Comparison of ENCODE assay signal across 13 cellular contexts in genomic region chr6:136987526-136987925, GRCh38. TPM values are rescaled to one million over a fixed set of nuclear protein-coding genes. Genes with fewer than 3 reads are reported as not detected.
"Had no signal": no experiment of that assay in that cellular context is flagged by ENCODE, and none has a peak within 500 bp of the region (broad histone marks: within the 10 kb centered on the region; RNA-seq: fewer than 3 reads in every experiment).

No MANE protein-coding gene starts in this region.

- H3K4me1 ChIP-seq: ascending aorta had no signal

- H3K27me3 ChIP-seq: ascending aorta, breast epithelium had no signal

- H3K79me2 ChIP-seq: parathyroid adenoma had no signal

- H3K9ac ChIP-seq: parathyroid adenoma had no signal

- H3K4me3 Mint-ChIP-seq: activated CD4-positive, alpha-beta memory T cell treated with anti-CD3 and anti-CD28 coated beads, Interleukin-2, amount 10 ng/mL, durations not matched to agents 7 days and 5 days; activated naive CD4-positive, alpha-beta T cell treated with anti-CD3 and anti-CD28 coated beads, Interleukin-2, amount 10 ng/mL, durations not matched to agents 7 days and 5 days; activated T-cell treated with anti-CD3 and anti-CD28 coated beads, Interleukin-2, amount 50 U/mL, for 24 hours; endodermal cell; stimulated activated effector memory CD8-positive, alpha-beta T cell treated with anti-CD3 and anti-CD28 coated beads, Interleukin-12 subunit alpha, Interleukin-12 subunit beta, amount 100 ng/mL, for 72 hours had no signal

- H3K27ac Mint-ChIP-seq: activated CD4-positive, alpha-beta memory T cell treated with anti-CD3 and anti-CD28 coated beads, Interleukin-2, amount 10 ng/mL, durations not matched to agents 7 days and 5 days; activated naive CD4-positive, alpha-beta T cell treated with anti-CD3 and anti-CD28 coated beads, Interleukin-2, amount 10 ng/mL, durations not matched to agents 7 days and 5 days; activated T-cell treated with anti-CD3 and anti-CD28 coated beads, Interleukin-2, amount 50 U/mL, for 24 hours; endodermal cell; stimulated activated effector memory CD8-positive, alpha-beta T cell treated with anti-CD3 and anti-CD28 coated beads, Interleukin-12 subunit alpha, Interleukin-12 subunit beta, amount 100 ng/mL, for 72 hours had no signal

- H2AFZ ChIP-seq: parathyroid adenoma had no signal

- H3K9me3 ChIP-seq: ascending aorta, breast epithelium had no signal

- H3K27ac ChIP-seq: ascending aorta, breast epithelium, parathyroid adenoma had no signal

- H3K9me3 Mint-ChIP-seq: activated CD4-positive, alpha-beta memory T cell treated with anti-CD3 and anti-CD28 coated beads, Interleukin-2, amount 10 ng/mL, durations not matched to agents 7 days and 5 days; activated naive CD4-positive, alpha-beta T cell treated with anti-CD3 and anti-CD28 coated beads, Interleukin-2, amount 10 ng/mL, durations not matched to agents 7 days and 5 days; activated T-cell treated with anti-CD3 and anti-CD28 coated beads, Interleukin-2, amount 50 U/mL, for 24 hours; endodermal cell; stimulated activated effector memory CD8-positive, alpha-beta T cell treated with anti-CD3 and anti-CD28 coated beads, Interleukin-12 subunit alpha, Interleukin-12 subunit beta, amount 100 ng/mL, for 72 hours had no signal

- H3K4me1 Mint-ChIP-seq: activated naive CD4-positive, alpha-beta T cell treated with anti-CD3 and anti-CD28 coated beads, Interleukin-2, amount 10 ng/mL, durations not matched to agents 7 days and 5 days had no signal

- DNase-seq: activated CD4-positive, alpha-beta memory T cell treated with anti-CD3 and anti-CD28 coated beads, Interleukin-2, amount 10 ng/mL, durations not matched to agents 7 days and 5 days; activated naive CD4-positive, alpha-beta T cell treated with anti-CD3 and anti-CD28 coated beads, Interleukin-2, amount 10 ng/mL, durations not matched to agents 7 days and 5 days; activated T-cell treated with anti-CD3 and anti-CD28 coated beads, Interleukin-2, amount 50 U/mL, for 24 hours; dermis blood vessel endothelial cell; endodermal cell; hypothalamus; mesendoderm had no signal

- H3K36me3 Mint-ChIP-seq: activated naive CD4-positive, alpha-beta T cell treated with anti-CD3 and anti-CD28 coated beads, Interleukin-2, amount 10 ng/mL, durations not matched to agents 7 days and 5 days; stimulated activated effector memory CD8-positive, alpha-beta T cell treated with anti-CD3 and anti-CD28 coated beads, Interleukin-12 subunit alpha, Interleukin-12 subunit beta, amount 100 ng/mL, for 72 hours had no signal

- ATAC-seq: stimulated activated effector memory CD8-positive, alpha-beta T cell treated with anti-CD3 and anti-CD28 coated beads, Interleukin-12 subunit alpha, Interleukin-12 subunit beta, amount 100 ng/mL, for 72 hours had no signal

RNA-seq across cellular contexts. Expression of gene IL20RA, which starts 57.2 kb away (rescaled TPM):
- total RNA-seq: activated CD4-positive, alpha-beta memory T cell treated with anti-CD3 and anti-CD28 coated beads, Interleukin-2, amount 10 ng/mL, durations not matched to agents 7 days and 5 days; ascending aorta; renal cortical epithelial cell; T-helper 1 cell treated with Interleukin-12 subunit alpha and Interleukin-12 subunit beta and Interleukin-4 antibody, amounts not matched to agents 30 ng/mL and 1 ng/mL, for 36 hours had no signal
